13 cellular contexts compared by ENCODE assay signal in the genomic region with DNA sequence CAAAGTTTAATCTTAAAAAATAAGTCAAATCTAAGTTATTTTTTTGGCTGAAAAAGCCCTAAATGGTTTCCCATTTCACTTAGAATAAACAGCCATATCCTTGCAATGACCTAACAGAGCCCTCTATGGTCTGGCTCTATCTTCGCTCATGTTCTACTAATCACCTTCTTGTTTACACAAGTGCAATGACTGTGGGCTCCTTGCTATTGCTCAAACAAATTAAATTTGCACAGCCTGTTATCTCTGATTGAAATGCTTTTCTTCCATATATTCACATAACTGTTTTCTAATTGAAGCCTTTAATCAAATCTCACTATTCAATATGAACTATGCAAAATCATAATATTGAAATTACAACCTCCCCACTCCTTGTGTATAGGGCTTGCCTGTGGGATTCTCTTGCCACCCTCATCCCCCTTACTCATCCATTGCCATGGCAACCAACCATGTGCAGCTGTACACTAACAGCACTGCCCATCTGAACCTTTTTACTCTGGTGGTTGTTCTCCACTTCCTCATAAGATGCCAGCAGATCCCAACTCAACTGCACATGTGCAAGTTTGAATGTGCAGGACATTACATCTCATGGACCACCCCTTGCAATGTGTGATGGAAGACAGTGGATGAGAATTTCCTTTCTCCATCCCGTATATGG.
"Had no signal": no experiment of that assay in that cellular context is flagged by ENCODE, and none has a peak within 500 bp of the region (broad histone marks: within the 10 kb centered on the region; RNA-seq: fewer than 3 reads in every experiment).

No MANE protein-coding gene starts in this region.

- DNase-seq: activated B cell treated with CpG ODN at 0.5 μM for 24 hours; activated CD4-positive, alpha-beta T cell treated with anti-CD3 and anti-CD28 coated beads, Interleukin-2, amount 10 ng/mL, durations not matched to agents 7 days and 5 days; activated naive CD4-positive, alpha-beta T cell treated with anti-CD3 and anti-CD28 coated beads for 36 hours; activated T-cell treated with anti-CD3 and anti-CD28 coated beads for 4 hours; colonic mucosa; effector CD4-positive, alpha-beta T cell; kidney; sigmoid colon; stimulated activated CD4-positive, alpha-beta T cell treated with anti-CD3 and anti-CD28 coated beads, Interleukin-2, amount 100 ng/mL, for 48 hours; stimulated activated naive CD4-positive, alpha-beta T cell treated with Interleukin-2 at 50 U/mL for 16 hours; trophoblast cell had no signal

- H3K36me3 ChIP-seq: colonic mucosa, gastroesophageal sphincter, sigmoid colon had no signal

- H3K9me3 ChIP-seq: colonic mucosa, sigmoid colon had no signal

- H3K27me3 ChIP-seq: colonic mucosa, gastroesophageal sphincter, sigmoid colon had no signal

- H3K27ac Mint-ChIP-seq: activated B cell treated with CpG ODN at 0.5 μM for 24 hours; activated CD4-positive, alpha-beta T cell treated with anti-CD3 and anti-CD28 coated beads, Interleukin-2, amount 10 ng/mL, durations not matched to agents 7 days and 5 days; activated naive CD4-positive, alpha-beta T cell treated with anti-CD3 and anti-CD28 coated beads for 36 hours; activated T-helper 17 cell treated with anti-CD3 and anti-CD28 coated beads, Interleukin-2, amount 50 U/mL, for 72 hours had no signal

- H3K4me3 ChIP-seq: colonic mucosa, gastroesophageal sphincter, sigmoid colon had no signal

- H3K4me1 Mint-ChIP-seq: activated B cell treated with CpG ODN at 0.5 μM for 24 hours; activated CD4-positive, alpha-beta T cell treated with anti-CD3 and anti-CD28 coated beads, Interleukin-2, amount 10 ng/mL, durations not matched to agents 7 days and 5 days; activated T-helper 17 cell treated with anti-CD3 and anti-CD28 coated beads, Interleukin-2, amount 50 U/mL, for 72 hours had no signal

- H3K27ac ChIP-seq: colonic mucosa, gastroesophageal sphincter, sigmoid colon had no signal

- ATAC-seq: activated T-helper 17 cell treated with anti-CD3 and anti-CD28 coated beads, Interleukin-2, amount 50 U/mL, for 72 hours; gastroesophageal sphincter had no signal

- H3K4me3 Mint-ChIP-seq: activated B cell treated with CpG ODN at 0.5 μM for 24 hours; activated CD4-positive, alpha-beta T cell treated with anti-CD3 and anti-CD28 coated beads, Interleukin-2, amount 10 ng/mL, durations not matched to agents 7 days and 5 days; activated naive CD4-positive, alpha-beta T cell treated with anti-CD3 and anti-CD28 coated beads for 36 hours; activated T-helper 17 cell treated with anti-CD3 and anti-CD28 coated beads, Interleukin-2, amount 50 U/mL, for 72 hours had no signal

- H3K4me1 ChIP-seq: colonic mucosa, gastroesophageal sphincter, sigmoid colon had no signal

- H3K27me3 Mint-ChIP-seq: activated B cell treated with CpG ODN at 0.5 μM for 24 hours; activated CD4-positive, alpha-beta T cell treated with anti-CD3 and anti-CD28 coated beads, Interleukin-2, amount 10 ng/mL, durations not matched to agents 7 days and 5 days; activated T-helper 17 cell treated with anti-CD3 and anti-CD28 coated beads, Interleukin-2, amount 50 U/mL, for 72 hours had no signal
